1 cellular context compared by ENCODE assay signal in the genomic region with DNA sequence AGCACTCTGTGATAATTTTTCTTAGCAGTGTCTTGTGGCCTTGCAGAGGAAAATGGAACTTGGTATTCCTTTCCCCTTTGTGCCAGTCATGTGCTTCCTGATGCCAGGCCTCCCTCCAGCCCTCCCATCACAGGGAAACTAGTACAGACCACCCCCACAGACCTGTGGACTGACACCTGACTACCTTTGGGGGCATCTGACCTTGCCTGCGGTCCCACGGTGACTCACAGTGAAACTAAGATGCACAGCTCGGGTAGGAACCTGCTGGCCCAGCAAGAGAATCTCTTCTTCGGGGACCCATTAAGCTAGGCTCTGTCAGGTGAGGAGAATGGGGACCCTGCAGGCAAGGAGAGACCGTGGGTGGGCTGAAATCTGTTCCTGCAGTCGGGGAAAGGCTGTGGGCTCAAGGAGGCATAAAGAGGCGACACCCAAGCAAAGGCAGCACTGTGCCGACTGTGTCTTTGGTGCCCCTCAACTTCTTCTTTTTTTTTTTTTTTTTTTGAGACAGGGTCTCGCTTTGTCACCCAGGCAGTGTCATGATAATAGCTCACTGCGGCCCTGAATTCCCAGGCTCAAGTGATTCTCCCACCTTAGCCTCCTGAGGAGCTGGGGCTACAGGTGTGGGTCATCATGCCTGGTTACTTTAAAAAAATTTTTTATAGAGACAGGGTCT.
TF ChIP-seq lines count a peak whose summit lies in the region.

No MANE protein-coding gene starts in this region.

TF ChIP-seq in GM12878, 131 proteins besides CTCF, POLR2A, EP300 and RAD21 (continued from another document and continues in another):
- TF ChIP-seq, protein P1, sequence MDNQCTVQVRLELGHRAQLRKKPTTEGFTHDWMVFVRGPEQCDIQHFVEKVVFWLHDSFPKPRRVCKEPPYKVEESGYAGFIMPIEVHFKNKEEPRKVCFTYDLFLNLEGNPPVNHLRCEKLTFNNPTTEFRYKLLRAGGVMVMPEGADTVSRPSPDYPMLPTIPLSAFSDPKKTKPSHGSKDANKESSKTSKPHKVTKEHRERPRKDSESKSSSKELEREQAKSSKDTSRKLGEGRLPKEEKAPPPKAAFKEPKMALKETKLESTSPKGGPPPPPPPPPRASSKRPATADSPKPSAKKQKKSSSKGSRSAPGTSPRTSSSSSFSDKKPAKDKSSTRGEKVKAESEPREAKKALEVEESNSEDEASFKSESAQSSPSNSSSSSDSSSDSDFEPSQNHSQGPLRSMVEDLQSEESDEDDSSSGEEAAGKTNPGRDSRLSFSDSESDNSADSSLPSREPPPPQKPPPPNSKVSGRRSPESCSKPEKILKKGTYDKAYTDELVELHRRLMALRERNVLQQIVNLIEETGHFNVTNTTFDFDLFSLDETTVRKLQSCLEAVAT (IDR thresholded peaks at IDR 0.05): peak; percentile 63
- TF ChIP-seq, protein P2, sequence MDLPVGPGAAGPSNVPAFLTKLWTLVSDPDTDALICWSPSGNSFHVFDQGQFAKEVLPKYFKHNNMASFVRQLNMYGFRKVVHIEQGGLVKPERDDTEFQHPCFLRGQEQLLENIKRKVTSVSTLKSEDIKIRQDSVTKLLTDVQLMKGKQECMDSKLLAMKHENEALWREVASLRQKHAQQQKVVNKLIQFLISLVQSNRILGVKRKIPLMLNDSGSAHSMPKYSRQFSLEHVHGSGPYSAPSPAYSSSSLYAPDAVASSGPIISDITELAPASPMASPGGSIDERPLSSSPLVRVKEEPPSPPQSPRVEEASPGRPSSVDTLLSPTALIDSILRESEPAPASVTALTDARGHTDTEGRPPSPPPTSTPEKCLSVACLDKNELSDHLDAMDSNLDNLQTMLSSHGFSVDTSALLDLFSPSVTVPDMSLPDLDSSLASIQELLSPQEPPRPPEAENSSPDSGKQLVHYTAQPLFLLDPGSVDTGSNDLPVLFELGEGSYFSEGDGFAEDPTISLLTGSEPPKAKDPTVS (IDR thresholded peaks at IDR 0.05; ENCODE audit: low read depth, low read length): no peak
- no peak for TF ChIP-seq SREBF2 (IDR thresholded peaks at IDR 0.05; ENCODE audit: low read length)
- peak; percentile 28; the same call in 1 of the 2 replicates for TF ChIP-seq YY1 (IDR thresholded peaks at IDR 0.05; ENCODE audit: low read depth, low read length)
- TF ChIP-seq BACH1 (IDR thresholded peaks at IDR 0.05; ENCODE audit: borderline replicate concordance): peak; percentile 89; the same call in 1 of the 2 replicates
- TF ChIP-seq CREB1 (IDR thresholded peaks at IDR 0.05; ENCODE audit: low read depth): 0 out of 2 replicates have a peak, but pooled peaks have one; percentile 6
- TF ChIP-seq RBBP5 (conservative IDR thresholded peaks at IDR 0.05): no peak
- TF ChIP-seq, protein P3, sequence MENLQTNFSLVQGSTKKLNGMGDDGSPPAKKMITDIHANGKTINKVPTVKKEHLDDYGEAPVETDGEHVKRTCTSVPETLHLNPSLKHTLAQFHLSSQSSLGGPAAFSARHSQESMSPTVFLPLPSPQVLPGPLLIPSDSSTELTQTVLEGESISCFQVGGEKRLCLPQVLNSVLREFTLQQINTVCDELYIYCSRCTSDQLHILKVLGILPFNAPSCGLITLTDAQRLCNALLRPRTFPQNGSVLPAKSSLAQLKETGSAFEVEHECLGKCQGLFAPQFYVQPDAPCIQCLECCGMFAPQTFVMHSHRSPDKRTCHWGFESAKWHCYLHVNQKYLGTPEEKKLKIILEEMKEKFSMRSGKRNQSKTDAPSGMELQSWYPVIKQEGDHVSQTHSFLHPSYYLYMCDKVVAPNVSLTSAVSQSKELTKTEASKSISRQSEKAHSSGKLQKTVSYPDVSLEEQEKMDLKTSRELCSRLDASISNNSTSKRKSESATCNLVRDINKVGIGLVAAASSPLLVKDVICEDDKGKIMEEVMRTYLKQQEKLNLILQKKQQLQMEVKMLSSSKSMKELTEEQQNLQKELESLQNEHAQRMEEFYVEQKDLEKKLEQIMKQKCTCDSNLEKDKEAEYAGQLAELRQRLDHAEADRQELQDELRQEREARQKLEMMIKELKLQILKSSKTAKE (IDR thresholded peaks at IDR 0.05; ENCODE audit: low read depth, poor library complexity, severe bottlenecking): peak; percentile 65
- TF ChIP-seq MTA3 (IDR thresholded peaks at IDR 0.05; ENCODE audit: borderline replicate concordance, low read length): peak; percentile 72; the same call in 1 of the 2 replicates
- TF ChIP-seq STAT3 (IDR thresholded peaks at IDR 0.05; ENCODE audit: low read depth, low read length): no peak
- no peak for TF ChIP-seq RFX5 (IDR thresholded peaks at IDR 0.05; ENCODE audit: low read depth, low read length)
- TF ChIP-seq IKZF1 (conservative IDR thresholded peaks at IDR 0.05): peak; percentile 82
- TF ChIP-seq, protein P4, sequence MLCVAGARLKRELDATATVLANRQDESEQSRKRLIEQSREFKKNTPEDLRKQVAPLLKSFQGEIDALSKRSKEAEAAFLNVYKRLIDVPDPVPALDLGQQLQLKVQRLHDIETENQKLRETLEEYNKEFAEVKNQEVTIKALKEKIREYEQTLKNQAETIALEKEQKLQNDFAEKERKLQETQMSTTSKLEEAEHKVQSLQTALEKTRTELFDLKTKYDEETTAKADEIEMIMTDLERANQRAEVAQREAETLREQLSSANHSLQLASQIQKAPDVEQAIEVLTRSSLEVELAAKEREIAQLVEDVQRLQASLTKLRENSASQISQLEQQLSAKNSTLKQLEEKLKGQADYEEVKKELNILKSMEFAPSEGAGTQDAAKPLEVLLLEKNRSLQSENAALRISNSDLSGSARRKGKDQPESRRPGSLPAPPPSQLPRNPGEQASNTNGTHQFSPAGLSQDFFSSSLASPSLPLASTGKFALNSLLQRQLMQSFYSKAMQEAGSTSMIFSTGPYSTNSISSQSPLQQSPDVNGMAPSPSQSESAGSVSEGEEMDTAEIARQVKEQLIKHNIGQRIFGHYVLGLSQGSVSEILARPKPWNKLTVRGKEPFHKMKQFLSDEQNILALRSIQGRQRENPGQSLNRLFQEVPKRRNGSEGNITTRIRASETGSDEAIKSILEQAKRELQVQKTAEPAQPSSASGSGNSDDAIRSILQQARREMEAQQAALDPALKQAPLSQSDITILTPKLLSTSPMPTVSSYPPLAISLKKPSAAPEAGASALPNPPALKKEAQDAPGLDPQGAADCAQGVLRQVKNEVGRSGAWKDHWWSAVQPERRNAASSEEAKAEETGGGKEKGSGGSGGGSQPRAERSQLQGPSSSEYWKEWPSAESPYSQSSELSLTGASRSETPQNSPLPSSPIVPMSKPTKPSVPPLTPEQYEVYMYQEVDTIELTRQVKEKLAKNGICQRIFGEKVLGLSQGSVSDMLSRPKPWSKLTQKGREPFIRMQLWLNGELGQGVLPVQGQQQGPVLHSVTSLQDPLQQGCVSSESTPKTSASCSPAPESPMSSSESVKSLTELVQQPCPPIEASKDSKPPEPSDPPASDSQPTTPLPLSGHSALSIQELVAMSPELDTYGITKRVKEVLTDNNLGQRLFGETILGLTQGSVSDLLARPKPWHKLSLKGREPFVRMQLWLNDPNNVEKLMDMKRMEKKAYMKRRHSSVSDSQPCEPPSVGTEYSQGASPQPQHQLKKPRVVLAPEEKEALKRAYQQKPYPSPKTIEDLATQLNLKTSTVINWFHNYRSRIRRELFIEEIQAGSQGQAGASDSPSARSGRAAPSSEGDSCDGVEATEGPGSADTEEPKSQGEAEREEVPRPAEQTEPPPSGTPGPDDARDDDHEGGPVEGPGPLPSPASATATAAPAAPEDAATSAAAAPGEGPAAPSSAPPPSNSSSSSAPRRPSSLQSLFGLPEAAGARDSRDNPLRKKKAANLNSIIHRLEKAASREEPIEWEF (IDR thresholded peaks at IDR 0.05; ENCODE audit: insufficient replicate concordance, low read depth, low read length): no peak
- TF ChIP-seq, protein P5, sequence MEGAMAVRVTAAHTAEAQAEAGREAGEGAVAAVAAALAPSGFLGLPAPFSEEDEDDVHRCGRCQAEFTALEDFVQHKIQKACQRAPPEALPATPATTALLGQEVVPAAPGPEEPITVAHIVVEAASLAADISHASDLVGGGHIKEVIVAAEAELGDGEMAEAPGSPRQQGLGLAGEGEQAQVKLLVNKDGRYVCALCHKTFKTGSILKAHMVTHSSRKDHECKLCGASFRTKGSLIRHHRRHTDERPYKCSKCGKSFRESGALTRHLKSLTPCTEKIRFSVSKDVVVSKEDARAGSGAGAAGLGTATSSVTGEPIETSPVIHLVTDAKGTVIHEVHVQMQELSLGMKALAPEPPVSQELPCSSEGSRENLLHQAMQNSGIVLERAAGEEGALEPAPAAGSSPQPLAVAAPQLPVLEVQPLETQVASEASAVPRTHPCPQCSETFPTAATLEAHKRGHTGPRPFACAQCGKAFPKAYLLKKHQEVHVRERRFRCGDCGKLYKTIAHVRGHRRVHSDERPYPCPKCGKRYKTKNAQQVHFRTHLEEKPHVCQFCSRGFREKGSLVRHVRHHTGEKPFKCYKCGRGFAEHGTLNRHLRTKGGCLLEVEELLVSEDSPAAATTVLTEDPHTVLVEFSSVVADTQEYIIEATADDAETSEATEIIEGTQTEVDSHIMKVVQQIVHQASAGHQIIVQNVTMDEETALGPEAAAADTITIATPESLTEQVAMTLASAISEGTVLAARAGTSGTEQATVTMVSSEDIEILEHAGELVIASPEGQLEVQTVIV (IDR thresholded peaks at IDR 0.05; ENCODE audit: borderline replicate concordance, partially characterized antibody): no peak
- peak; percentile 72; the same call in 1 of the 2 replicates for TF ChIP-seq CBFB (IDR thresholded peaks at IDR 0.05; ENCODE audit: low read depth)
- TF ChIP-seq SMARCA5 (IDR thresholded peaks at IDR 0.05): no peak
- no peak for TF ChIP-seq SP1 (IDR thresholded peaks at IDR 0.05; ENCODE audit: low read depth, low read length)
- no peak for TF ChIP-seq ZSCAN29 (IDR thresholded peaks at IDR 0.05)
- no peak for TF ChIP-seq NFXL1 (IDR thresholded peaks at IDR 0.05; ENCODE audit: borderline replicate concordance)
- TF ChIP-seq TARDBP (IDR thresholded peaks at IDR 0.05; ENCODE audit: borderline replicate concordance): 0 out of 2 replicates have a peak, but pooled peaks have one; percentile 12
- TF ChIP-seq, protein P6, sequence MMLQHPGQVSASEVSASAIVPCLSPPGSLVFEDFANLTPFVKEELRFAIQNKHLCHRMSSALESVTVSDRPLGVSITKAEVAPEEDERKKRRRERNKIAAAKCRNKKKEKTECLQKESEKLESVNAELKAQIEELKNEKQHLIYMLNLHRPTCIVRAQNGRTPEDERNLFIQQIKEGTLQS (IDR thresholded peaks at IDR 0.05; ENCODE audit: borderline replicate concordance, extremely low read depth, low read depth, low read length): 0 out of 2 replicates have a peak, but pooled peaks have one; percentile 22
- peak; percentile 87 for TF ChIP-seq BCL11A (IDR thresholded peaks at IDR 0.05; ENCODE audit: low read depth, low read length)
- TF ChIP-seq ZNF384 (IDR thresholded peaks at IDR 0.05; ENCODE audit: borderline replicate concordance, low read depth, low read length): no peak
- TF ChIP-seq POU2F2 (IDR thresholded peaks at IDR 0.05; ENCODE audit: borderline replicate concordance, low read depth, low read length): no peak
- TF ChIP-seq, protein P7, sequence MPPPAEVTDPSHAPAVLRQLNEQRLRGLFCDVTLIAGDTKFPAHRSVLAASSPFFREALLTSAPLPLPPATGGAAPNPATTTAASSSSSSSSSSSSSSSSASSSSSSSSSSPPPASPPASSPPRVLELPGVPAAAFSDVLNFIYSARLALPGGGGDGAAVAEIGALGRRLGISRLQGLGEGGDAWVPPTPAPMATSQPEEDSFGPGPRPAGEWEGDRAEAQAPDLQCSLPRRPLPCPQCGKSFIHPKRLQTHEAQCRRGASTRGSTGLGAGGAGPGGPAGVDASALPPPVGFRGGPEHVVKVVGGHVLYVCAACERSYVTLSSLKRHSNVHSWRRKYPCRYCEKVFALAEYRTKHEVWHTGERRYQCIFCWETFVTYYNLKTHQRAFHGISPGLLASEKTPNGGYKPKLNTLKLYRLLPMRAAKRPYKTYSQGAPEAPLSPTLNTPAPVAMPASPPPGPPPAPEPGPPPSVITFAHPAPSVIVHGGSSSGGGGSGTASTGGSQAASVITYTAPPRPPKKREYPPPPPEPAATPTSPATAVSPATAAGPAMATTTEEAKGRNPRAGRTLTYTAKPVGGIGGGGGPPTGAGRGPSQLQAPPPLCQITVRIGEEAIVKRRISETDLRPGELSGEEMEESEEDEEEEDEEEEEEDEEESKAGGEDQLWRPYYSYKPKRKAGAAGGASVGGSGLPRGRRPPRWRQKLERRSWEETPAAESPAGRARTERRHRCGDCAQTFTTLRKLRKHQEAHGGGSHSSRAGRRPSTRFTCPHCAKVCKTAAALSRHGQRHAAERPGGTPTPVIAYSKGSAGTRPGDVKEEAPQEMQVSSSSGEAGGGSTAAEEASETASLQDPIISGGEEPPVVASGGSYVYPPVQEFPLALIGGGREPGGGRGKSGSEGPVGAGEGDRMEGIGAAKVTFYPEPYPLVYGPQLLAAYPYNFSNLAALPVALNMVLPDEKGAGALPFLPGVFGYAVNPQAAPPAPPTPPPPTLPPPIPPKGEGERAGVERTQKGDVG (CRISPR knock-in tag; IDR thresholded peaks at IDR 0.05): no peak
- TF ChIP-seq SUPT20H (IDR thresholded peaks at IDR 0.05; ENCODE audit: borderline replicate concordance, control insufficient read depth, low read depth, low read length): no peak
- TF ChIP-seq FOXM1 (IDR thresholded peaks at IDR 0.05; ENCODE audit: low read depth, low read length): no peak
- no peak for TF ChIP-seq BRCA1 (IDR thresholded peaks at IDR 0.05; ENCODE audit: low read depth, low read length)
- no peak for TF ChIP-seq TCF7 (IDR thresholded peaks at IDR 0.05; ENCODE audit: borderline replicate concordance)
- TF ChIP-seq POLR2AphosphoS5 (IDR thresholded peaks at IDR 0.05; ENCODE audit: low read length): no peak
- no peak for TF ChIP-seq SUZ12 (IDR thresholded peaks at IDR 0.05; ENCODE audit: unreplicated experiment)
- no peak for TF ChIP-seq HDGF (IDR thresholded peaks at IDR 0.05)
- TF ChIP-seq CBX5 (IDR thresholded peaks at IDR 0.05; ENCODE audit: low read depth): no peak
- TF ChIP-seq, protein P8, sequence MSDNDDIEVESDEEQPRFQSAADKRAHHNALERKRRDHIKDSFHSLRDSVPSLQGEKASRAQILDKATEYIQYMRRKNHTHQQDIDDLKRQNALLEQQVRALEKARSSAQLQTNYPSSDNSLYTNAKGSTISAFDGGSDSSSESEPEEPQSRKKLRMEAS (IDR thresholded peaks at IDR 0.05; ENCODE audit: low read depth, low read length): peak; percentile 39; the same call in 1 of the 2 replicates
- TF ChIP-seq, protein P9, sequence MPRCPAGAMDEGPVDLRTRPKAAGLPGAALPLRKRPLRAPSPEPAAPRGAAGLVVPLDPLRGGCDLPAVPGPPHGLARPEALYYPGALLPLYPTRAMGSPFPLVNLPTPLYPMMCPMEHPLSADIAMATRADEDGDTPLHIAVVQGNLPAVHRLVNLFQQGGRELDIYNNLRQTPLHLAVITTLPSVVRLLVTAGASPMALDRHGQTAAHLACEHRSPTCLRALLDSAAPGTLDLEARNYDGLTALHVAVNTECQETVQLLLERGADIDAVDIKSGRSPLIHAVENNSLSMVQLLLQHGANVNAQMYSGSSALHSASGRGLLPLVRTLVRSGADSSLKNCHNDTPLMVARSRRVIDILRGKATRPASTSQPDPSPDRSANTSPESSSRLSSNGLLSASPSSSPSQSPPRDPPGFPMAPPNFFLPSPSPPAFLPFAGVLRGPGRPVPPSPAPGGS (IDR thresholded peaks at IDR 0.05; ENCODE audit: borderline replicate concordance, insufficient read depth, low read depth, low read length, poor library complexity, severe bottlenecking): peak; percentile 27
- TF ChIP-seq ETV6 (conservative IDR thresholded peaks at IDR 0.05 in 1 of 2, IDR thresholded peaks at IDR 0.05 in 1 of 2; ENCODE audit: borderline replicate concordance in 1 of 2, low read depth in 1 of 2): peak in 1 of 2 experiments; percentile 52; a peak in 1 of 4 replicates
- TF ChIP-seq NR2C1 (IDR thresholded peaks at IDR 0.05): no peak; the same call in 1 of the 2 replicates
- TF ChIP-seq SIX5 (IDR thresholded peaks at IDR 0.05; ENCODE audit: low read depth, low read length, severe bottlenecking): no peak
